In genomic region chr3:53846134-53846850, GRCh38 we compare ENCODE assay signal across 8 cellular contexts. TPM values are rescaled to one million over a fixed set of nuclear protein-coding genes. Genes with fewer than 3 reads are reported as not detected.
DNase-seq lines count a peak whose midpoint lies in the region; ATAC-seq, FAIRE-seq and TF ChIP-seq lines count a peak whose summit lies in the region.

Gene CHDH (minus strand): TSS chr3:53846419. CDS start chr3:53824008, 22,411 bp downstream.
Gene IL17RB (plus strand): TSS chr3:53846568. CDS start chr3:53846589, 21 bp downstream.

- H3K4me2 ChIP-seq in mammary epithelial cell (ENCODE audit: insufficient read depth, low read depth, low read length) (peak within 1 kb of the TSS; percentile 94), keratinocyte (ENCODE audit: control insufficient read depth, extremely low read depth, insufficient read depth, low read depth, low read length) (peak within 1 kb of the TSS; percentile 85)

- H2AFZ ChIP-seq in mammary epithelial cell (ENCODE audit: low read depth, low read length), result peak within 1 kb of the TSS; percentile 95
- peak within 1 kb of the TSS; percentile 46 for H2AFZ ChIP-seq in keratinocyte (ENCODE audit: control insufficient read depth, low read length)

- H3K4me1 ChIP-seq in mammary epithelial cell (ENCODE audit: insufficient read depth, low read length) (peaks cover 20% of the 10 kb centered on the region), keratinocyte (ENCODE audit: control insufficient read depth, extremely low read depth, insufficient read depth, low read length) (peaks cover 4% of the 10 kb centered on the region), spleen (peaks cover 0 to 27% (median 17%) of the 10 kb centered on the region in 6 donors)

- peak within 1 kb of the TSS; percentile 45 to 52 (median 49) for H3K4me3 ChIP-seq in mammary epithelial cell (replicated peaks in 1 of 3; ENCODE audit: insufficient read depth in 1 of 3, low read depth in 2 of 3, low read length in 3 of 3)
- peak within 1 kb of the TSS; percentile 23 to 61 (median 59) for H3K4me3 ChIP-seq in keratinocyte (ENCODE audit: control insufficient read depth in 2 of 3, extremely low read depth in 1 of 3, insufficient read depth in 2 of 3, low read depth in 1 of 3, low read length in 3 of 3)
- peak within 1 kb of the TSS; percentile 37 to 71 (median 63) for H3K4me3 ChIP-seq in spleen

- H3K27me3 ChIP-seq in mammary epithelial cell (ENCODE audit: insufficient read depth, low read length) (peaks cover 10% of the 10 kb centered on the region), keratinocyte (ENCODE audit: control insufficient read depth, extremely low read depth, insufficient read depth, low read length) (peaks cover 40% of the 10 kb centered on the region), spleen (replicated peaks in 1 of 7) (peaks cover 0 to 69% (median 34%) of the 10 kb centered on the region in 7 donors)

- in situ Hi-C loops in mammary epithelial cell (cut with MboI; ENCODE audit: low sequenced_read_pairs in 2 of 2), result no loop called here

- no peak within 1 kb of the TSS for H3K9ac ChIP-seq in mammary epithelial cell (ENCODE audit: insufficient read depth, low read length)
- no peak within 1 kb of the TSS for H3K9ac ChIP-seq in keratinocyte (ENCODE audit: control insufficient read depth, extremely low read depth, insufficient read depth, low read length)

- no TSS peak for BruUV-seq in mammary epithelial cell (replicated peaks; lab: Mats Ljungman, UMichigan)

- H3K27ac ChIP-seq in mammary epithelial cell (ENCODE audit: insufficient read depth, low read depth, low read length) (no peak within 1 kb of the TSS), keratinocyte (ENCODE audit: control insufficient read depth, insufficient read depth, low read length) (no peak within 1 kb of the TSS), spleen (peak within 1 kb of the TSS in 2 of 8 donors; percentile 0 to 36)

- H3K79me2 ChIP-seq in mammary epithelial cell (ENCODE audit: insufficient read depth, low read length), result no peaks in the 10 kb centered on the region
- no peaks in the 10 kb centered on the region for H3K79me2 ChIP-seq in keratinocyte (ENCODE audit: control insufficient read depth, insufficient read depth, low read length)

- TF ChIP-seq CTCF in mammary epithelial cell (conservative IDR thresholded peaks at IDR 0.05 in 1 of 2, IDR thresholded peaks at IDR 0.05 in 1 of 2; ENCODE audit: extremely low read depth in 1 of 2, insufficient read depth in 1 of 2, low read depth in 1 of 2, low read length in 2 of 2) (no peak), keratinocyte (optimal IDR thresholded peaks at IDR 0.05 in 1 of 3, IDR thresholded peaks at IDR 0.05 in 1 of 3, conservative IDR thresholded peaks at IDR 0.05 in 1 of 3; ENCODE audit: extremely low read depth in 1 of 3, insufficient read depth in 2 of 3, low read length in 3 of 3) (no peak), spleen (IDR thresholded peaks at IDR 0.05 in 8 of 11, conservative IDR thresholded peaks at IDR 0.05 in 3 of 11) (no peak)

- H3K9me3 ChIP-seq in mammary epithelial cell (replicated peaks; ENCODE audit: insufficient read depth, low read length) (no peaks in the 10 kb centered on the region), keratinocyte (ENCODE audit: control insufficient read depth, low read depth, low read length) (no peaks in the 10 kb centered on the region), spleen (no peaks in the 10 kb centered on the region)

- ATAC-seq in HG02678 (IDR thresholded peaks at IDR 0.05; ENCODE audit: unreplicated experiment), result peak; percentile 53

- intact Hi-C loops in mammary epithelial cell (cut with micrococcal nuclease) (no loop called here), spleen (cut with DNase I; ENCODE audit: low total_unique reads) (no loop called here)

- no peak for TF ChIP-seq POLR2A in spleen (IDR thresholded peaks at IDR 0.05)

- H3K36me3 ChIP-seq in mammary epithelial cell (ENCODE audit: insufficient read depth, low read length) (no peaks in the 10 kb centered on the region), keratinocyte (ENCODE audit: control insufficient read depth in 2 of 2, extremely low read depth in 1 of 2, insufficient read depth in 2 of 2, low read length in 2 of 2) (no peaks in the 10 kb centered on the region), spleen (no peaks in the 10 kb centered on the region)

- CTCF ChIA-PET in mammary epithelial cell (lab: Charles Lee; ENCODE audit: low non-redundant PET), result no interaction called here

- peak; percentile 54 for DNase-seq in stimulated activated CD4-positive, alpha-beta T cell treated with anti-CD3 and anti-CD28 coated beads, Interleukin-15, amount 100 ng/mL, for 24 hours
- DNase-seq in stimulated activated CD4-positive, alpha-beta T cell treated with anti-CD3 and anti-CD28 coated beads, Interleukin-2, amount 100 ng/mL, for 48 hours, result no peak
- DNase-seq in NCI-H510A treated with DMSO at 0.1 percent for 48 hours (lab: John Stamatoyannopoulos, UW) (peak; percentile 59), mammary epithelial cell (peak; percentile 32), keratinocyte (ENCODE audit: low read depth, low spot score) (no peak), spleen (peak; percentile 81), NCI-H226 (no peak)

- dilution Hi-C loops in mammary epithelial cell (cut with HindIII; ENCODE audit: low sequenced_read_pairs) (no loop called here), keratinocyte (cut with MboI; ENCODE audit: extremely low pct_ligation_motif_present, low sequenced_read_pairs) (no loop called here)

- 8% methylated on average over 16 of the region's 91 CpGs for WGBS in mammary epithelial cell (ENCODE audit: low coverage, missing lambda C conversion rate)
- WGBS in spleen, 5 donors, result 3 to 9% (median 4%) methylated on average over 32 to 91 of the region's 91 CpGs

- no peak for FAIRE-seq in keratinocyte (lab: Jason Lieb, UNC)

- H3K9me1 ChIP-seq in keratinocyte (ENCODE audit: control insufficient read depth, extremely low read depth, insufficient read depth, low read length), result no peaks in the 10 kb centered on the region

- H4K20me1 ChIP-seq in mammary epithelial cell (ENCODE audit: insufficient read depth, low read length), result no peaks in the 10 kb centered on the region
- H4K20me1 ChIP-seq in keratinocyte (ENCODE audit: control insufficient read depth, extremely low read depth, insufficient read depth, low read length), result no peaks in the 10 kb centered on the region

RNA-seq across cellular contexts. Expression of gene CHDH, which starts in this region (rescaled TPM):
- 10 to 100 TPM in 1 of 2 donors, under 1 TPM in 1; 0.78 to 11.0 TPM for total RNA-seq in mammary epithelial cell
- 0.28 TPM for polyA plus RNA-seq in mammary epithelial cell
- polyA minus RNA-seq in mammary epithelial cell, result not detected
- 0.04 TPM in 1 of 3 replicates, not detected in the others for polyA plus RNA-seq in keratinocyte
- 0.04 TPM for polyA plus RNA-seq in keratinocyte (2011; ENCODE audit: low read depth)
- 0.01 TPM in 1 of 2 replicates, not detected in the other for polyA plus RNA-seq in keratinocyte (2011; cell fraction: cytosol; rRNA removed)
- 0.01 TPM in 1 of 2 replicates, not detected in the other for polyA plus RNA-seq in keratinocyte (2011; cell fraction: nucleus; rRNA removed)
- 0.13 TPM in 1 of 2 replicates, not detected in the other for polyA plus RNA-seq in keratinocyte (2012; ENCODE audit: low replicate concordance)
- 0.03 TPM in 1 of 3 replicates, not detected in the others for polyA minus RNA-seq in keratinocyte
- 0.19 TPM for polyA minus RNA-seq in keratinocyte (2011; cell fraction: cytosol; rRNA and poly(A)+ RNA removed)
- polyA minus RNA-seq in keratinocyte (2011; cell fraction: nucleus; rRNA and poly(A)+ RNA removed), result not detected in 2 replicates
- total RNA-seq in spleen, result 1 to 10 TPM in 3 of 7 donors, under 1 TPM in 4; 0.43 to 4.9 (median 0.89) TPM
- under 1 TPM; 0.19 to 0.32 (median 0.26) TPM for polyA plus RNA-seq in spleen

RNA-seq across cellular contexts. Expression of gene IL17RB, which starts in this region (rescaled TPM):
- total RNA-seq in mammary epithelial cell, result 1 to 10 TPM in 1 of 2 donors, under 1 TPM in 1; 0.31 to 1.7 TPM
- 0.18 TPM for polyA plus RNA-seq in mammary epithelial cell
- not detected for polyA minus RNA-seq in mammary epithelial cell
- 0.08 TPM in 1 of 3 replicates, not detected in the others for polyA plus RNA-seq in keratinocyte
- polyA plus RNA-seq in keratinocyte (2011; ENCODE audit: low read depth), result not detected
- not detected in 2 replicates for polyA plus RNA-seq in keratinocyte (2011; cell fraction: cytosol; rRNA removed)
- polyA plus RNA-seq in keratinocyte (2011; cell fraction: nucleus; rRNA removed), result 0.09 TPM in 1 of 2 replicates, not detected in the other
- polyA plus RNA-seq in keratinocyte (2012; ENCODE audit: low replicate concordance), result 0.70 and 0.71 TPM in 2 replicates
- not detected in 3 replicates for polyA minus RNA-seq in keratinocyte
- polyA minus RNA-seq in keratinocyte (2011; cell fraction: cytosol; rRNA and poly(A)+ RNA removed), result not detected
- not detected in 2 replicates for polyA minus RNA-seq in keratinocyte (2011; cell fraction: nucleus; rRNA and poly(A)+ RNA removed)
- under 1 TPM in 5 of 7 donors, not detected in 2; 0.13 to 0.56 (median 0.26) TPM for total RNA-seq in spleen
- under 1 TPM; 0.16 to 0.59 (median 0.26) TPM for polyA plus RNA-seq in spleen

Comparison
In these comparisons a context has a peak if more than half of its experiments do, and no peak if none do; other contexts are left out.
1. DNase-seq: peak in stimulated activated CD4-positive, alpha-beta T cell treated with anti-CD3 and anti-CD28 coated beads, Interleukin-15, amount 100 ng/mL, for 24 hours (single experiment), NCI-H510A treated with DMSO at 0.1 percent for 48 hours (single experiment), mammary epithelial cell (single experiment) and spleen (single experiment); none in stimulated activated CD4-positive, alpha-beta T cell treated with anti-CD3 and anti-CD28 coated beads, Interleukin-2, amount 100 ng/mL, for 48 hours (0 of 2), keratinocyte (single experiment) and NCI-H226 (single experiment).
2. Peak in every context shown above with its lines, with median percentiles within 50 percentile points of each other: H3K4me3 ChIP-seq.